2 cellular contexts compared by ENCODE assay signal in the genomic region with DNA sequence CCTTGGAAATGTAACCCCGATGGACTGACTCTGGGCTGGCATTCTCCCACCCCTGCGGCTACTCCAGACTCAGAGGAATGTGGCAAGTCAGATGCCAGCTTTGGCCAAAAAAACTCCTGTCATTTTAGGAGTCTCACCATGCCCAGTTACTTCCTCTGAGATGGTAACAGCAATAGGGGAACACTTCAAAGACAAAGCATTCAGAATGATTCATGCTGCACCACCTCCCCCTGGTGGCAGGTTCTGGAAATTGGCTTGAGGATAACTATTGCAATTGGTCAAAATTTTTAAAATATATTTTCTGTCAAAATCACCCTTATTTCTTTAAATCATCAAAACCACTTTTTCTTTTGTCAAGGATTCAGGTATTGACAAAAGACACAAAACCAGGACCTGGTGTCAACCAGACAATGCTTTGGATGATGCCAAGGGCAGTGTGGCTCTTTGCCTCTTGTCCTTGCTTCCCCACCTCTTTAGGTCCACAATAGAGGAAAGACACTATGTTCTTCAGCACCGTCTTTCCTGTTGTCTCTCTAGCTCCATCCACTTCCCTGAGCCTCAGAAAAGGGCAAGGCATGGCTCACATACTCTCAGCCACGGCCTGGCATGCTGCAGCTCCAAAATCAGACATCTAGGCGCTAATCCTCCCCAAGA.
TF ChIP-seq lines count a peak whose summit lies in the region.

No MANE protein-coding gene starts in this region.

TF ChIP-seq in A549, 52 proteins besides CTCF, POLR2A, EP300 and RAD21:
- TF ChIP-seq SMC3 (IDR thresholded peaks at IDR 0.05) = peak; percentile 71
- TF ChIP-seq CEBPB (IDR thresholded peaks at IDR 0.05) = no peak
TF ChIP-seq in A549: peak in this region for 1.

TF ChIP-seq in WTC11, 78 proteins besides CTCF, POLR2A, EP300 and RAD21:
- TF ChIP-seq, protein P1, sequence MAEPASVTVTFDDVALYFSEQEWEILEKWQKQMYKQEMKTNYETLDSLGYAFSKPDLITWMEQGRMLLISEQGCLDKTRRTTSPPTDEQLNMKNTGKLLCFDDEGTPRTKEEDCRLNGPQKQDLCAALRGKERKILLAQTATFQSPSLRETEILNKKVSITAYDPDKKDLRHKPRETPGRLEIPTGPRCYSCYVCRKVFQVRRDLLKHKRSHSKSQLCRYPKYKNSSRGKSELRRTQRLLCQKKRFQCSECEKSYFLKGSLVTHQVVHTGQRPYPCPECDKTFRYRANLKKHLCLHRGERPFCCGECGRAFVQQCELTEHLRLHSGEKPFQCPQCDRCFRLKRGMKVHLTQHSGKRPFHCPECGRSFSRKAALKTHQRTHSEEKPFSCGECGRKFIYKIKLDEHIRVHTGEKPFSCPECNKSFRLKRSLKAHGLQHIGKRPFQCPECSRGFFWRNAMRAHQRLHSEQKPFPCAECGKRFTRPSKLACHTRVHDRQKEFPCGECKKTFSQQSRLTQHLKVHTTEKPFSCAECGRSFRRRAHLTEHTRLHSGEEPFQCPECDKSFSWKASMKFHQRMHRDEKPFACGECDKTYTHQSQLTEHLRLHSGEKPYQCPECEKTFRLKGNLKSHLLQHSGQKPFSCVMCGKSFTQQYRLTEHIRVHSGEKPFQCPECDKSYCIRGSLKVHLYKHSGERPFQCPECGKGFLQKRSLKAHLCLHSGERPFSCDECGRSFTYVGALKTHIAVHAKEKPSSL (CRISPR knock-in tag; conservative IDR thresholded peaks at IDR 0.05) = no peak
- TF ChIP-seq HMGA2 (CRISPR knock-in tag; IDR thresholded peaks at IDR 0.05) = no peak
- no peak for TF ChIP-seq ATF1 (CRISPR knock-in tag; IDR thresholded peaks at IDR 0.05)
- TF ChIP-seq ELF4 (CRISPR knock-in tag; IDR thresholded peaks at IDR 0.05; ENCODE audit: low read depth) = no peak
